In the genomic region with DNA sequence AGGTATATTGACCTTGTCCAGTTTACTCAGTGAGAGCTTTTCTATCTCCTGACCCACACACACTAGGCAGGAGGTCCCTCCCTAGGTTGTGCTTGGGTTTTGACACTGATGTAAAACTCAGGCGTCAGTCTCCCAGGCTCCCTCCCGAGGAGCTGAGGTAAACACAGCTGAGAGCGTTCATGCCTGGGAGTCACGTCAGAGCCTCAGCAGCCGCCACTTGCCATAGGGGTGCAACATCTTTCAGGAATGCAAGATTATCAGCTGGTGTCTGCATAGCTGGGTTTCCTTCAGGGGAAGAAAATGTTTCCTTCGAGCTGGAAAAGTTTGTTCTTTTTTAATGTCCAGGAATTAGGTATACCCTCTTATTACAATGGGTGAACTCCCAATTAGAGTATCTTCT, we compare ENCODE assay signal across 16 cellular contexts.
DNase-seq lines count a peak whose midpoint lies in the region; ATAC-seq, FAIRE-seq and TF ChIP-seq lines count a peak whose summit lies in the region.
"Had no signal": no experiment of that assay in that cellular context is flagged by ENCODE, and none has a peak within 500 bp of the region (broad histone marks: within the 10 kb centered on the region; RNA-seq: fewer than 3 reads in every experiment).

No MANE protein-coding gene starts in this region.

- H3K36me3 ChIP-seq in bronchial epithelial cell (ENCODE audit: control insufficient read depth, insufficient read depth, low read length): no peaks in the 10 kb centered on the region
- no peaks in the 10 kb centered on the region for H3K36me3 ChIP-seq in left lung
- H3K36me3 ChIP-seq: heart left ventricle had no signal

- H3K27me3 Mint-ChIP-seq in type B pancreatic cell: no peaks in the 10 kb centered on the region
- H3K27me3 Mint-ChIP-seq: activated B cell treated with CpG ODN at 0.5 μM for 24 hours; activated T-helper 17 cell treated with anti-CD3 and anti-CD28 coated beads, Interleukin-2, amount 50 U/mL, for 72 hours had no signal

- H3K4me1 ChIP-seq in left lung: peaks cover 0 to 5% of the 10 kb centered on the region in 2 donors

- no peaks in the 10 kb centered on the region for H3K27me3 ChIP-seq in bronchial epithelial cell (ENCODE audit: control insufficient read depth, insufficient read depth, low read length)
- H3K27me3 ChIP-seq in left lung: no peaks in the 10 kb centered on the region

- H3K4me3 ChIP-seq in bronchial epithelial cell (ENCODE audit: low read depth, low read length) (no peak overlapping the region), left lung (no peak overlapping the region)
- H3K4me3 ChIP-seq: HAP-1, heart left ventricle had no signal

- peak; percentile 87 for FAIRE-seq in bronchial epithelial cell (lab: Jason Lieb, UNC)

- H3K27ac ChIP-seq in left lung: peak overlapping the region in 1 of 2 donors; percentile 23

- H3K27ac Mint-ChIP-seq in type B pancreatic cell: peak overlapping the region; percentile 80
- H3K27ac Mint-ChIP-seq: activated B cell treated with CpG ODN at 0.5 μM for 24 hours; activated T-helper 17 cell treated with anti-CD3 and anti-CD28 coated beads, Interleukin-2, amount 50 U/mL, for 72 hours; naive B cell; stimulated activated naive CD8-positive, alpha-beta T cell treated with anti-CD3 and anti-CD28 coated beads, Interleukin-15, amount 100 ng/mL, for 72 hours had no signal

- H3K9me3 Mint-ChIP-seq in type B pancreatic cell: no peaks in the 10 kb centered on the region
- H3K9me3 Mint-ChIP-seq: activated B cell treated with CpG ODN at 0.5 μM for 24 hours; activated T-helper 17 cell treated with anti-CD3 and anti-CD28 coated beads, Interleukin-2, amount 50 U/mL, for 72 hours; stimulated activated naive CD8-positive, alpha-beta T cell treated with anti-CD3 and anti-CD28 coated beads, Interleukin-15, amount 100 ng/mL, for 72 hours had no signal

- TF ChIP-seq CTCF in bronchial epithelial cell (IDR thresholded peaks at IDR 0.05; ENCODE audit: insufficient read depth, low read length, severe bottlenecking) (no peak), left lung (IDR thresholded peaks at IDR 0.05) (no peak), type B pancreatic cell (conservative IDR thresholded peaks at IDR 0.05) (no peak)

- peaks cover 88% of the 10 kb centered on the region for H3K4me1 Mint-ChIP-seq in type B pancreatic cell (ENCODE audit: unreplicated experiment)
- H3K4me1 Mint-ChIP-seq: activated B cell treated with CpG ODN at 0.5 μM for 24 hours; activated T-helper 17 cell treated with anti-CD3 and anti-CD28 coated beads, Interleukin-2, amount 50 U/mL, for 72 hours; stimulated activated naive CD8-positive, alpha-beta T cell treated with anti-CD3 and anti-CD28 coated beads, Interleukin-15, amount 100 ng/mL, for 72 hours had no signal

- peaks cover 37% of the 10 kb centered on the region for H3K36me3 Mint-ChIP-seq in type B pancreatic cell
- H3K36me3 Mint-ChIP-seq: naive B cell had no signal

- intact Hi-C loops in left lung (cut with DNase I): no loop called here

- no peak overlapping the region for H3K4me3 Mint-ChIP-seq in type B pancreatic cell
- H3K4me3 Mint-ChIP-seq: activated B cell treated with CpG ODN at 0.5 μM for 24 hours; activated T-helper 17 cell treated with anti-CD3 and anti-CD28 coated beads, Interleukin-2, amount 50 U/mL, for 72 hours; naive B cell; stimulated activated naive CD8-positive, alpha-beta T cell treated with anti-CD3 and anti-CD28 coated beads, Interleukin-15, amount 100 ng/mL, for 72 hours had no signal

- DNase-seq in NCI-H748 (lab: John Stamatoyannopoulos, UW; ENCODE audit: unreplicated experiment): peak; percentile 19
- DNase-seq in NCI-H748 treated with DMSO at 0.1 percent for 48 hours (lab: John Stamatoyannopoulos, UW): no peak
- peak; percentile 78 for DNase-seq in bronchial epithelial cell (ENCODE audit: low read depth)
- DNase-seq in left lung: peak in 1 of 2 donors; percentile 40
- no peak for DNase-seq in type B pancreatic cell (ENCODE audit: extremely low spot score, unreplicated experiment)
- no peak for DNase-seq in DMS 273 treated with DMSO at 0.1 percent for 48 hours (lab: John Stamatoyannopoulos, UW)
- DNase-seq in RPMI8226: no peak
- no peak for DNase-seq in stimulated activated CD4-positive, alpha-beta T cell treated with anti-CD3 and anti-CD28 coated beads, Interleukin-12 subunit alpha, Interleukin-12 subunit beta, amount 100 ng/mL, for 4 hours
- DNase-seq: activated B cell treated with CpG ODN at 0.5 μM for 24 hours; dermis blood vessel endothelial cell; heart left ventricle; naive B cell; stimulated activated naive CD8-positive, alpha-beta T cell treated with anti-CD3 and anti-CD28 coated beads, Interleukin-15, amount 100 ng/mL, for 72 hours had no signal

- H3K9me3 ChIP-seq in left lung: no peaks in the 10 kb centered on the region
- H3K9me3 ChIP-seq: HAP-1, heart left ventricle had no signal

- peak; percentile 76 for ATAC-seq in left lung
- ATAC-seq: activated T-helper 17 cell treated with anti-CD3 and anti-CD28 coated beads, Interleukin-2, amount 50 U/mL, for 72 hours; Panc1; stimulated activated naive CD8-positive, alpha-beta T cell treated with anti-CD3 and anti-CD28 coated beads, Interleukin-15, amount 100 ng/mL, for 72 hours had no signal

Comparison
In these comparisons a context has a peak if more than half of its experiments do, and no peak if none do; other contexts are left out.
1. DNase-seq: peak in NCI-H748 (single experiment) and bronchial epithelial cell (single experiment); none in NCI-H748 treated with DMSO at 0.1 percent for 48 hours (single experiment), type B pancreatic cell (single experiment), DMS 273 treated with DMSO at 0.1 percent for 48 hours (single experiment), RPMI8226 (single experiment) and stimulated activated CD4-positive, alpha-beta T cell treated with anti-CD3 and anti-CD28 coated beads, Interleukin-12 subunit alpha, Interleukin-12 subunit beta, amount 100 ng/mL, for 4 hours (single experiment).